ENCODE assay signal across 25 cellular contexts in the genomic region with DNA sequence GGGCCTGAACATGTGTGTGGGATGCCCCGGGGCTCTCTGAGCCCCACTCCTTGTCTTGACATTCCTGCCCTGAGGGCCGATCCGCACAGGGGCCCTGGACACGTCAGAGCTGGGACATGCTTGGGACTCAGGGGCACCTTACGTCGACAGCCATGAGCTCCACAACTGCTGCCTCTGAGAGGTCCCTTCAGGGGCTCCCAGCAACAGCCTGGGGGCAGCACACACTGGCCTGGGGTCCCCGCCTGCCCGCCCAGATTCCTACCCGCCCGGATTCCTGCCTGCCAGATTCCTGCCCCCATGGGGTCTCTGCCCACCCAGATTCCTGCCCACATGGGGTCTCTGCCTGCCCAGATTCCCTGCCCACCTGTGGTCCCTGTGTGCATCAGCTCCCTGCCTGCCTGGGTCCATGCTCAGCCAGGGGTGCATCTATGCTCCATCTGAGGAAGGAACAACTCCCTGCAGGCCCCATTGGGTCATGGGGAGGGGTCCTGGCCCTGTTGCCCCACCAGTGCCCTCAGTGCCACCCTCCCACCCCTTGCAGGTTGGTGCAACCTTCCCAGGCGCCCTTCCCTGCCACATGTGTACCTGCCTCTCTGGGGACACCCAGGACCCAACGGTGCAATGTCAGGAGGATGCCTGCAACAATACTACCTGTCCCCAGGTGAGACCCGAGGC. TPM values are rescaled to one million over a fixed set of nuclear protein-coding genes. Genes with fewer than 3 reads are reported as not detected.
DNase-seq lines count a peak whose midpoint lies in the region; ATAC-seq, FAIRE-seq and TF ChIP-seq lines count a peak whose summit lies in the region.
"Had no signal": no experiment of that assay in that cellular context is flagged by ENCODE, and none has a peak within 500 bp of the region (broad histone marks: within the 10 kb centered on the region; RNA-seq: fewer than 3 reads in every experiment).

No MANE protein-coding gene starts in this region.

- TF ChIP-seq CTCF in heart right ventricle (IDR thresholded peaks at IDR 0.05) (no peak), HEK293 (tag by site-specific recombination; IDR thresholded peaks at IDR 0.05) (no peak), astrocyte (IDR thresholded peaks at IDR 0.05; ENCODE audit: insufficient read depth, low read depth, low read length) (no peak)

- no peak for FAIRE-seq in astrocyte (lab: Jason Lieb, UNC)
- FAIRE-seq: GM12878, GM19239, H54, HTR-8/SVneo had no signal

- H2BK120ac ChIP-seq in trophoblast cell (ENCODE audit: insufficient read depth, low read length, poor library complexity), result no peak overlapping the region

- no peak overlapping the region for H3K14ac ChIP-seq in trophoblast cell (ENCODE audit: low read length)

- H4K12ac ChIP-seq in trophoblast cell (ENCODE audit: low read depth, low read length), result no peak overlapping the region

- peaks cover 4% of the 10 kb centered on the region for H3K27me3 Mint-ChIP-seq in astrocyte (ENCODE audit: low read depth, unreplicated experiment)
- H3K27me3 Mint-ChIP-seq: CD4-positive, alpha-beta memory T cell; IgD-negative memory B cell had no signal

- H4K8ac ChIP-seq in trophoblast cell (ENCODE audit: low read depth, low read length), result no peak overlapping the region

- CTCF ChIA-PET in HEK293 (lab: Yijun Ruan, JAX), result no interaction called here

- H3K27ac ChIP-seq in heart right ventricle, result no peak overlapping the region
- no peak overlapping the region for H3K27ac ChIP-seq in HEK293 (ENCODE audit: extremely low read depth, low read depth, low read length)
- no peak overlapping the region for H3K27ac ChIP-seq in astrocyte (ENCODE audit: low read depth, low read length)
- no peak overlapping the region for H3K27ac ChIP-seq in trophoblast cell (ENCODE audit: low read depth, low read length)
- H3K27ac ChIP-seq: BLaER1 had no signal

- H3K27me3 ChIP-seq in heart right ventricle (no peaks in the 10 kb centered on the region), astrocyte (ENCODE audit: insufficient read depth, low read length) (no peaks in the 10 kb centered on the region), trophoblast cell (ENCODE audit: insufficient read depth, low read length) (no peaks in the 10 kb centered on the region)
- H3K27me3 ChIP-seq: BLaER1 had no signal

- H3K18ac ChIP-seq in trophoblast cell (ENCODE audit: low read length), result no peak overlapping the region

- H3K4me3 ChIP-seq in heart right ventricle (no peak overlapping the region), HEK293 (ENCODE audit: low read depth, low read length) (no peak overlapping the region), astrocyte (ENCODE audit: insufficient read depth, low read depth, low read length) (no peak overlapping the region), trophoblast cell (ENCODE audit: low read depth, low read length) (no peak overlapping the region)
- H3K4me3 ChIP-seq: BLaER1, GM12878, GM23338 had no signal

- ATAC-seq in left ventricle myocardium superior, result no peak
- no peak for ATAC-seq in heart right ventricle
- ATAC-seq in GM19023 (IDR thresholded peaks at IDR 0.05; ENCODE audit: unreplicated experiment), result no peak
- ATAC-seq in GM21786 (IDR thresholded peaks at IDR 0.05; ENCODE audit: unreplicated experiment), result no peak
- ATAC-seq: GM12878, GM23338 had no signal

- H3K9me3 ChIP-seq in heart right ventricle (no peaks in the 10 kb centered on the region), HEK293 (ENCODE audit: control insufficient read depth, insufficient read depth, low read depth, low read length) (no peaks in the 10 kb centered on the region), astrocyte (ENCODE audit: insufficient read depth, low read depth, low read length) (no peaks in the 10 kb centered on the region), trophoblast cell (ENCODE audit: insufficient read depth, low read depth, low read length) (peaks cover 13% of the 10 kb centered on the region)
- H3K9me3 ChIP-seq: BLaER1 had no signal

- H3K27ac Mint-ChIP-seq in astrocyte (ENCODE audit: unreplicated experiment), result no peak overlapping the region
- H3K27ac Mint-ChIP-seq: CD14-positive monocyte; CD4-positive, alpha-beta memory T cell; GM23338; IgD-negative memory B cell had no signal

- no peak overlapping the region for H3K4me2 ChIP-seq in astrocyte (ENCODE audit: low read length)
- no peak overlapping the region for H3K4me2 ChIP-seq in trophoblast cell (ENCODE audit: low read length)
- H3K4me2 ChIP-seq: BLaER1, GM23338 had no signal

- H3K4ac ChIP-seq in trophoblast cell (ENCODE audit: low read depth, low read length), result no peak overlapping the region

- H3K4me1 ChIP-seq in heart right ventricle (peaks cover 4 to 17% (median 14%) of the 10 kb centered on the region in 9 donors), HEK293 (ENCODE audit: control insufficient read depth, insufficient read depth, low read length) (no peaks in the 10 kb centered on the region), astrocyte (ENCODE audit: insufficient read depth, low read length) (no peaks in the 10 kb centered on the region), trophoblast cell (ENCODE audit: control insufficient read depth in 1 of 2, insufficient read depth in 2 of 2, low read length in 2 of 2) (peaks cover 6 to 11% of the 10 kb centered on the region in 2 experiments)

- H3K36me3 Mint-ChIP-seq in astrocyte (ENCODE audit: low read depth, unreplicated experiment), result peaks cover 2% of the 10 kb centered on the region
- H3K36me3 Mint-ChIP-seq: CD14-positive monocyte; CD4-positive, alpha-beta memory T cell; IgD-negative memory B cell had no signal

- H3K9ac ChIP-seq in astrocyte (ENCODE audit: low read length), result no peak overlapping the region
- H3K9ac ChIP-seq in trophoblast cell (ENCODE audit: low read length), result no peak overlapping the region
- H3K9ac ChIP-seq: BLaER1 had no signal

- peaks cover 2% of the 10 kb centered on the region for H3K79me1 ChIP-seq in trophoblast cell (ENCODE audit: low read length)

- 62 to 66% methylated on average over 10 to 13 of the region's 13 CpGs for WGBS in heart right ventricle, 2 donors
- no CpG with 5 or more reads among the region's 13 CpGs for WGBS in trophoblast cell (ENCODE audit: extremely low coverage, insufficient coverage, insufficient read length)

- no peak overlapping the region for H2AK5ac ChIP-seq in trophoblast cell (ENCODE audit: low read length)

- no peak overlapping the region for H2BK12ac ChIP-seq in trophoblast cell (ENCODE audit: low read length)

- peaks cover 1% of the 10 kb centered on the region for H3K9me3 Mint-ChIP-seq in astrocyte (ENCODE audit: unreplicated experiment)
- H3K9me3 Mint-ChIP-seq: CD14-positive monocyte; CD4-positive, alpha-beta memory T cell had no signal

- no peak overlapping the region for H3K23ac ChIP-seq in trophoblast cell (ENCODE audit: low read length)

- H4K20me1 ChIP-seq in astrocyte (ENCODE audit: insufficient read depth, low read length), result no peaks in the 10 kb centered on the region
- H4K20me1 ChIP-seq: BLaER1 had no signal

- H2AFZ ChIP-seq in astrocyte (ENCODE audit: low read depth, low read length) (no peak overlapping the region), trophoblast cell (ENCODE audit: insufficient read depth, low read length, poor library complexity) (no peak overlapping the region)
- H2AFZ ChIP-seq: GM23338 had no signal

- peak overlapping the region; percentile 45 for H3K4me3 Mint-ChIP-seq in astrocyte (ENCODE audit: unreplicated experiment)
- H3K4me3 Mint-ChIP-seq: CD14-positive monocyte, GM23338, IgD-negative memory B cell had no signal

- H3K4me1 Mint-ChIP-seq in astrocyte (ENCODE audit: low read depth, unreplicated experiment), result no peaks in the 10 kb centered on the region

- H2BK5ac ChIP-seq in trophoblast cell (ENCODE audit: low read depth, low read length, poor library complexity), result no peak overlapping the region

- H4K91ac ChIP-seq in trophoblast cell (ENCODE audit: low read depth, low read length), result no peak overlapping the region

- intact Hi-C loops in left ventricle myocardium superior (cut with micrococcal nuclease), result no loop called here
- intact Hi-C loops in heart right ventricle (cut with DNase I), result no loop called here

- POLR2A ChIA-PET in HEK293 (lab: Yijun Ruan, JAX), result no interaction called here

- no peaks in the 10 kb centered on the region for H3K79me2 ChIP-seq in astrocyte (ENCODE audit: insufficient read depth, low read length)
- H3K79me2 ChIP-seq in trophoblast cell (ENCODE audit: control insufficient read depth, insufficient read depth, low read length, poor library complexity), result no peaks in the 10 kb centered on the region

- H3K36me3 ChIP-seq in heart right ventricle (no peaks in the 10 kb centered on the region), HEK293 (ENCODE audit: control insufficient read depth in 2 of 2, insufficient read depth in 1 of 2, low read length in 2 of 2) (no peaks in the 10 kb centered on the region), astrocyte (ENCODE audit: insufficient read depth, low read length) (no peaks in the 10 kb centered on the region), trophoblast cell (ENCODE audit: control insufficient read depth in 1 of 2, insufficient read depth in 2 of 2, low read length in 2 of 2) (no peaks in the 10 kb centered on the region)
- H3K36me3 ChIP-seq: BLaER1 had no signal

- peak; percentile 6 for DNase-seq in left ventricle myocardium superior
- DNase-seq in heart right ventricle, result no peak
- DNase-seq in astrocyte (ENCODE audit: low read depth), result no peak
- DNase-seq in trophoblast cell, result peak; percentile 23 to 44
- no peak for DNase-seq in NCI-H1436 (lab: John Stamatoyannopoulos, UW)
- DNase-seq: 8988T; CD4-positive, alpha-beta memory T cell; DMS153; DMS79; HCEC 1CT had no signal

TF ChIP-seq in HEK293, 187 proteins besides CTCF, POLR2A, EP300 and RAD21:
- TF ChIP-seq ZIC2 (tag by site-specific recombination; IDR thresholded peaks at IDR 0.05), result 0 out of 2 replicates have a peak, but pooled peaks have one; percentile 9
- TF ChIP-seq, protein P1, sequence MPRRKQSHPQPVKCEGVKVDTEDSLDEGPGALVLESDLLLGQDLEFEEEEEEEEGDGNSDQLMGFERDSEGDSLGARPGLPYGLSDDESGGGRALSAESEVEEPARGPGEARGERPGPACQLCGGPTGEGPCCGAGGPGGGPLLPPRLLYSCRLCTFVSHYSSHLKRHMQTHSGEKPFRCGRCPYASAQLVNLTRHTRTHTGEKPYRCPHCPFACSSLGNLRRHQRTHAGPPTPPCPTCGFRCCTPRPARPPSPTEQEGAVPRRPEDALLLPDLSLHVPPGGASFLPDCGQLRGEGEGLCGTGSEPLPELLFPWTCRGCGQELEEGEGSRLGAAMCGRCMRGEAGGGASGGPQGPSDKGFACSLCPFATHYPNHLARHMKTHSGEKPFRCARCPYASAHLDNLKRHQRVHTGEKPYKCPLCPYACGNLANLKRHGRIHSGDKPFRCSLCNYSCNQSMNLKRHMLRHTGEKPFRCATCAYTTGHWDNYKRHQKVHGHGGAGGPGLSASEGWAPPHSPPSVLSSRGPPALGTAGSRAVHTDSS (tag by site-specific recombination; IDR thresholded peaks at IDR 0.05), result no peak

RNA-seq across cellular contexts. Expression of a gene that starts 35.7 kb away (rescaled TPM):
- total RNA-seq in left ventricle myocardium superior, result not detected
- not detected for total RNA-seq in heart right ventricle
- polyA plus RNA-seq in heart right ventricle, result not detected
- not detected in 2 replicates for total RNA-seq in astrocyte
- polyA plus RNA-seq in trophoblast cell (2013), result under 0.01 TPM in 1 of 2 replicates, not detected in the other
- total RNA-seq: A673; CD4-positive, alpha-beta memory T cell; Daoy; G401 had no signal
- polyA plus RNA-seq: AG04450; CD14-positive monocyte; CD4-positive, alpha-beta memory T cell; GM12878; IgD-negative memory B cell had no signal

RNA-seq across cellular contexts. Expression of a gene that starts 50.9 kb away (rescaled TPM):
- 50.2 TPM for total RNA-seq in left ventricle myocardium superior
- 10 to 100 TPM; 34.3 to 53.6 (median 45.2) TPM for total RNA-seq in heart right ventricle
- 10 to 100 TPM; 19.0 to 32.5 TPM for polyA plus RNA-seq in heart right ventricle
- total RNA-seq in astrocyte, result 44.8 and 46.4 TPM in 2 replicates
- polyA plus RNA-seq in trophoblast cell (2013), result 31.6 and 33.1 TPM in 2 replicates

Comparison
In these comparisons a context has a peak if more than half of its experiments do, and no peak if none do; other contexts are left out.
1. DNase-seq: peak in left ventricle myocardium superior (single experiment) and trophoblast cell (2 of 2); none in heart right ventricle (0 of 2), astrocyte (single experiment) and NCI-H1436 (single experiment).